In genomic region chr2:186325827-186326535, GRCh38 we compare ENCODE assay signal across 16 cellular contexts.
"Had no signal": no experiment of that assay in that cellular context is flagged by ENCODE, and none has a peak within 500 bp of the region (broad histone marks: within the 10 kb centered on the region; RNA-seq: fewer than 3 reads in every experiment).

No MANE protein-coding gene starts in this region.

- H3K36me3 ChIP-seq: lower lobe of right lung, right lobe of liver, WERI-Rb-1 had no signal

- H3K4me3 Mint-ChIP-seq: activated CD4-positive, alpha-beta memory T cell treated with anti-CD3 and anti-CD28 coated beads, Interleukin-2, amount 10 ng/mL, durations not matched to agents 7 days and 5 days; activated naive CD4-positive, alpha-beta T cell treated with anti-CD3 and anti-CD28 coated beads, Interleukin-2, amount 10 ng/mL, durations not matched to agents 7 days and 5 days; activated T-cell treated with anti-CD3 and anti-CD28 coated beads, Interleukin-2, amount 50 U/mL, for 24 hours; naive B cell; stimulated activated naive CD8-positive, alpha-beta T cell treated with anti-CD3 and anti-CD28 coated beads, Interleukin-15, amount 100 ng/mL, for 72 hours; T-helper 17 cell had no signal

- ATAC-seq: left colon; lower lobe of right lung; right lobe of liver; stimulated activated naive CD8-positive, alpha-beta T cell treated with anti-CD3 and anti-CD28 coated beads, Interleukin-15, amount 100 ng/mL, for 72 hours; T-helper 17 cell had no signal

- H3K4me3 ChIP-seq: coronary artery, lower lobe of right lung, right lobe of liver, testis had no signal

- H3K27ac Mint-ChIP-seq: activated CD4-positive, alpha-beta memory T cell treated with anti-CD3 and anti-CD28 coated beads, Interleukin-2, amount 10 ng/mL, durations not matched to agents 7 days and 5 days; activated naive CD4-positive, alpha-beta T cell treated with anti-CD3 and anti-CD28 coated beads, Interleukin-2, amount 10 ng/mL, durations not matched to agents 7 days and 5 days; activated T-cell treated with anti-CD3 and anti-CD28 coated beads, Interleukin-2, amount 50 U/mL, for 24 hours; naive B cell; T-helper 17 cell had no signal

- DNase-seq: activated CD4-positive, alpha-beta memory T cell treated with anti-CD3 and anti-CD28 coated beads, Interleukin-2, amount 10 ng/mL, durations not matched to agents 7 days and 5 days; activated CD4-positive, alpha-beta T cell treated with anti-CD3 and anti-CD28 coated beads for 4 hours; activated naive CD4-positive, alpha-beta T cell treated with anti-CD3 and anti-CD28 coated beads, Interleukin-2, amount 10 ng/mL, durations not matched to agents 7 days and 5 days; activated T-cell treated with anti-CD3 and anti-CD28 coated beads, Interleukin-2, amount 50 U/mL, for 24 hours; central memory CD4-positive, alpha-beta T cell; foreskin fibroblast; left colon; lower lobe of right lung; naive B cell; right lobe of liver; stimulated activated naive CD8-positive, alpha-beta T cell treated with anti-CD3 and anti-CD28 coated beads, Interleukin-15, amount 100 ng/mL, for 72 hours; T-helper 17 cell; testis; WERI-Rb-1 had no signal

- H3K27ac ChIP-seq: coronary artery, lower lobe of right lung, parathyroid adenoma, right lobe of liver, testis, WERI-Rb-1 had no signal

- H3K4me1 Mint-ChIP-seq: activated CD4-positive, alpha-beta memory T cell treated with anti-CD3 and anti-CD28 coated beads, Interleukin-2, amount 10 ng/mL, durations not matched to agents 7 days and 5 days; activated naive CD4-positive, alpha-beta T cell treated with anti-CD3 and anti-CD28 coated beads, Interleukin-2, amount 10 ng/mL, durations not matched to agents 7 days and 5 days; naive B cell; stimulated activated naive CD8-positive, alpha-beta T cell treated with anti-CD3 and anti-CD28 coated beads, Interleukin-15, amount 100 ng/mL, for 72 hours; T-helper 17 cell had no signal

- H3K4me1 ChIP-seq: lower lobe of right lung, parathyroid adenoma, right lobe of liver, testis had no signal

- H3K27me3 Mint-ChIP-seq: activated CD4-positive, alpha-beta memory T cell treated with anti-CD3 and anti-CD28 coated beads, Interleukin-2, amount 10 ng/mL, durations not matched to agents 7 days and 5 days; activated naive CD4-positive, alpha-beta T cell treated with anti-CD3 and anti-CD28 coated beads, Interleukin-2, amount 10 ng/mL, durations not matched to agents 7 days and 5 days; activated T-cell treated with anti-CD3 and anti-CD28 coated beads, Interleukin-2, amount 50 U/mL, for 24 hours; naive B cell; stimulated activated naive CD8-positive, alpha-beta T cell treated with anti-CD3 and anti-CD28 coated beads, Interleukin-15, amount 100 ng/mL, for 72 hours; T-helper 17 cell had no signal

- H3K27me3 ChIP-seq: right lobe of liver, testis had no signal

- H3K9me3 ChIP-seq: right lobe of liver, testis had no signal

- H3K36me3 Mint-ChIP-seq: activated naive CD4-positive, alpha-beta T cell treated with anti-CD3 and anti-CD28 coated beads, Interleukin-2, amount 10 ng/mL, durations not matched to agents 7 days and 5 days had no signal
